ENCODE assay signal across 9 cellular contexts in the genomic region with DNA sequence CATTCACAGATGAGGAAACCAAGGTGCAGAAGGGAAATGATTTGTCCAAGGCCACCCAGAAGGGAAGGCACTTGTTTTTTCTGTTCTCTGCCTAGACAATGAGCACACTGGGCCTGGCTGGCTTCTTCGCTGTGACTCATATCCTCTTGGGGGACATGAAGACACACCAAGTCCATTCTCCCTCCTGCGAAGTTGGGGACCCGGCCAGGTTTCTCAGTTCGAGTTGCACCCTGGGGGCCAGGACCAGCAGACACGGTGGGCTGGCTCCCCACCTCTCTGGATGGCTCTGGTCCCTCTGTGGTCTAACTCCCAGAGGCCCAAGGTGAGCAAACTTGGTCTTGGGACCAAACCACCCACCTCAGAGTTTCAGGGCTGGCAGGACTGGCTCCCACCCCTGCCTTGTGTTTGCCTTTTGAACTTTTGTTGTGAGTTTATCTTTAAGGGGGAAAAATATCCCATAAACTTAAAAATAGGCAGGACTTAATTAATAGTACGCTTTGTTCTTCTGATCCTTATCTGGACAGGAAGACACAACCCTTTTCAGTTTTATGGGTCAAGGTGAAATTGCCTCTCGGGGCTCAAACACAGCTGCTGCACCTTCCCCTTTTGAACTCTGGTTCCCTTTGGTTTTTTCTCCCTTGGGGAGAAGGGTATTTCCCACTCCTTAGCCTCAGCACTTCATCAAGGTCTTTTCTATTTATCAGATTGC. TPM values are rescaled to one million over a fixed set of nuclear protein-coding genes. Genes with fewer than 3 reads are reported as not detected.
DNase-seq lines count a peak whose midpoint lies in the region; ATAC-seq and TF ChIP-seq lines count a peak whose summit lies in the region.
"Had no signal": no experiment of that assay in that cellular context is flagged by ENCODE, and none has a peak within 500 bp of the region (broad histone marks: within the 10 kb centered on the region; RNA-seq: fewer than 3 reads in every experiment).

No MANE protein-coding gene starts in this region.

- H3K27me3 ChIP-seq in IMR-90 (ENCODE audit: control insufficient read depth, insufficient read depth, low read length) (peaks cover 6% of the 10 kb centered on the region), breast epithelium (no peaks in the 10 kb centered on the region)

- no peak overlapping the region for H2BK120ac ChIP-seq in IMR-90 (ENCODE audit: low read depth, low read length)

- POLR2A ChIA-PET in IMR-90 (lab: Charles Lee; ENCODE audit: unreplicated experiment), result no interaction called here

- TF ChIP-seq RAD21 in IMR-90 (IDR thresholded peaks at IDR 0.05; ENCODE audit: low read length), result no peak

- no peak overlapping the region for H3K56ac ChIP-seq in IMR-90 (ENCODE audit: extremely low read depth, insufficient read depth, low read length)

- H3K27ac Mint-ChIP-seq in activated CD8-positive, alpha-beta memory T cell treated with anti-CD3 and anti-CD28 coated beads, Interleukin-2, amount 10 ng/mL, durations not matched to agents 7 days and 5 days, result peak overlapping the region; percentile 85
- no peak overlapping the region for H3K27ac Mint-ChIP-seq in stimulated activated naive CD8-positive, alpha-beta T cell treated with anti-CD3 and anti-CD28 coated beads, Interleukin-15, amount 100 ng/mL, for 72 hours

- no CpG with 5 or more reads among the region's 7 CpGs for WGBS in IMR-90 (ENCODE audit: extremely low coverage in 2 of 2, insufficient read length in 1 of 2), 2 experiments

- ATAC-seq in activated CD8-positive, alpha-beta memory T cell treated with anti-CD3 and anti-CD28 coated beads, Interleukin-2, amount 10 ng/mL, durations not matched to agents 7 days and 5 days, result peak; percentile 87
- ATAC-seq in IMR-90 (ENCODE audit: low read depth), result no peak
- ATAC-seq in stimulated activated naive CD8-positive, alpha-beta T cell treated with anti-CD3 and anti-CD28 coated beads, Interleukin-15, amount 100 ng/mL, for 72 hours, result peak; percentile 73

- TF ChIP-seq POLR2A in IMR-90 (IDR thresholded peaks at IDR 0.05; ENCODE audit: low read depth, low read length), result no peak
- no peak for TF ChIP-seq POLR2A in breast epithelium (IDR thresholded peaks at IDR 0.05)

- in situ Hi-C loops in IMR-90 (cut with MboI; ENCODE audit: low sequenced_read_pairs), result no loop called here

- peak overlapping the region; percentile 29 for H3K4me3 Mint-ChIP-seq in activated CD8-positive, alpha-beta memory T cell treated with anti-CD3 and anti-CD28 coated beads, Interleukin-2, amount 10 ng/mL, durations not matched to agents 7 days and 5 days
- peak overlapping the region in 1 of 2 donors; percentile 31 for H3K4me3 Mint-ChIP-seq in stimulated activated naive CD8-positive, alpha-beta T cell treated with anti-CD3 and anti-CD28 coated beads, Interleukin-15, amount 100 ng/mL, for 72 hours

- no peak overlapping the region for H4K91ac ChIP-seq in IMR-90 (ENCODE audit: insufficient read depth, low read depth, low read length)

- H3K4me3 ChIP-seq in IMR-90 (ENCODE audit: insufficient read depth, low read depth, low read length), result no peak overlapping the region
- H3K4me3 ChIP-seq in breast epithelium, result no peak overlapping the region
- H3K4me3 ChIP-seq: SK-N-MC had no signal

- no peak overlapping the region for H3K27ac ChIP-seq in IMR-90 (ENCODE audit: insufficient read depth, low read length)
- peak overlapping the region; percentile 40 to 70 for H3K27ac ChIP-seq in breast epithelium
- H3K27ac ChIP-seq: SK-N-MC had no signal

- H2BK20ac ChIP-seq in IMR-90 (ENCODE audit: low read depth, low read length), result no peak overlapping the region

- H3K27me3 Mint-ChIP-seq in activated CD8-positive, alpha-beta memory T cell treated with anti-CD3 and anti-CD28 coated beads, Interleukin-2, amount 10 ng/mL, durations not matched to agents 7 days and 5 days, result peaks cover 8% of the 10 kb centered on the region
- H3K27me3 Mint-ChIP-seq in stimulated activated naive CD8-positive, alpha-beta T cell treated with anti-CD3 and anti-CD28 coated beads, Interleukin-15, amount 100 ng/mL, for 72 hours, result peaks cover 6% of the 10 kb centered on the region

- DNase-seq in activated CD8-positive, alpha-beta memory T cell treated with anti-CD3 and anti-CD28 coated beads, Interleukin-2, amount 10 ng/mL, durations not matched to agents 7 days and 5 days, result peak; percentile 72
- DNase-seq in activated CD8-positive, alpha-beta memory T cell treated with anti-CD3 and anti-CD28 coated beads for 24 hours, result no peak
- no peak for DNase-seq in IMR-90
- DNase-seq in breast epithelium (ENCODE audit: low spot score in 2 of 2), result no peak
- DNase-seq in stimulated activated naive CD8-positive, alpha-beta T cell treated with anti-CD3 and anti-CD28 coated beads, Interleukin-15, amount 100 ng/mL, for 72 hours, result peak in 1 of 2 donors; percentile 15
- DNase-seq in NCI-H1105 treated with DMSO at 0.1 percent for 48 hours (lab: John Stamatoyannopoulos, UW), result no peak
- no peak for DNase-seq in GDM1 (lab: John Stamatoyannopoulos, UW)
- no peak for DNase-seq in mesenteric fat pad (ENCODE audit: low spot score)

- no peaks in the 10 kb centered on the region for H3K9me1 ChIP-seq in IMR-90 (ENCODE audit: insufficient read depth, low read length)

- TF ChIP-seq CTCF in IMR-90 (conservative IDR thresholded peaks at IDR 0.05; ENCODE audit: low read depth, low read length) (no peak), breast epithelium (IDR thresholded peaks at IDR 0.05) (no peak)

- H3K9me3 Mint-ChIP-seq in activated CD8-positive, alpha-beta memory T cell treated with anti-CD3 and anti-CD28 coated beads, Interleukin-2, amount 10 ng/mL, durations not matched to agents 7 days and 5 days (ENCODE audit: low read depth), result no peaks in the 10 kb centered on the region
- H3K9me3 Mint-ChIP-seq in stimulated activated naive CD8-positive, alpha-beta T cell treated with anti-CD3 and anti-CD28 coated beads, Interleukin-15, amount 100 ng/mL, for 72 hours, result no peaks in the 10 kb centered on the region

- no peak overlapping the region for H2BK15ac ChIP-seq in IMR-90 (ENCODE audit: low read depth, low read length)

- H4K5ac ChIP-seq in IMR-90 (ENCODE audit: low read depth, low read length), result no peak overlapping the region

- H3K14ac ChIP-seq in IMR-90 (replicated peaks; ENCODE audit: low read depth, low read length), result no peak overlapping the region

- no peaks in the 10 kb centered on the region for H3K4me1 ChIP-seq in IMR-90 (ENCODE audit: control insufficient read depth, insufficient read depth, low read length)
- no peaks in the 10 kb centered on the region for H3K4me1 ChIP-seq in breast epithelium

- H3K4ac ChIP-seq in IMR-90 (ENCODE audit: low read depth, low read length), result no peak overlapping the region

- H3K23ac ChIP-seq in IMR-90 (ENCODE audit: low read depth, low read length), result no peak overlapping the region

- H4K20me1 ChIP-seq in IMR-90 (ENCODE audit: insufficient read depth, low read length), result no peaks in the 10 kb centered on the region

- H3K4me2 ChIP-seq in IMR-90 (ENCODE audit: low read depth, low read length), result no peak overlapping the region

- no peak overlapping the region for H2AK5ac ChIP-seq in IMR-90 (ENCODE audit: low read depth, low read length)

- H3K9ac ChIP-seq in IMR-90 (ENCODE audit: low read depth, low read length), result no peak overlapping the region

- CTCF ChIA-PET in activated CD8-positive, alpha-beta memory T cell treated with anti-CD3 and anti-CD28 coated beads, Interleukin-2, amount 10 ng/mL, durations not matched to agents 7 days and 5 days (lab: Charles Lee), result interaction anchor here (0.8 to 6.1 kb wide), 5 partner anchors 9 to 33 kb away, joined by 3 to 52 read pairs (median 3); partner anchors contain the start of gene MLEC
- CTCF ChIA-PET in IMR-90 (lab: Yijun Ruan, JAX), result no interaction called here

- intact Hi-C loops in IMR-90 (cut with micrococcal nuclease), result no loop called here
- intact Hi-C loops in breast epithelium (cut with DNase I; ENCODE audit: low total_unique reads), result no loop called here

- dilution Hi-C loops in IMR-90 (cut with HindIII; ENCODE audit: low sequenced_read_pairs, unreplicated experiment), result no loop called here

- no peaks in the 10 kb centered on the region for H3K36me3 Mint-ChIP-seq in activated CD8-positive, alpha-beta memory T cell treated with anti-CD3 and anti-CD28 coated beads, Interleukin-2, amount 10 ng/mL, durations not matched to agents 7 days and 5 days

- H3K18ac ChIP-seq in IMR-90 (ENCODE audit: low read depth, low read length), result no peak overlapping the region

- no peaks in the 10 kb centered on the region for H3K79me1 ChIP-seq in IMR-90 (ENCODE audit: low read depth in 1 of 2, low read length in 2 of 2)

- H2BK5ac ChIP-seq in IMR-90 (ENCODE audit: low read depth, low read length, poor library complexity, severe bottlenecking), result no peak overlapping the region

- no peak overlapping the region for H2AK9ac ChIP-seq in IMR-90 (replicated peaks; ENCODE audit: low read depth, low read length, poor library complexity)

- H3K4me1 Mint-ChIP-seq in activated CD8-positive, alpha-beta memory T cell treated with anti-CD3 and anti-CD28 coated beads, Interleukin-2, amount 10 ng/mL, durations not matched to agents 7 days and 5 days, result peaks cover 29% of the 10 kb centered on the region
- peaks cover 12% of the 10 kb centered on the region for H3K4me1 Mint-ChIP-seq in stimulated activated naive CD8-positive, alpha-beta T cell treated with anti-CD3 and anti-CD28 coated beads, Interleukin-15, amount 100 ng/mL, for 72 hours

- no TSS peak for BruUV-seq in IMR-90 (replicated peaks; lab: Mats Ljungman, UMichigan)

- H2AFZ ChIP-seq in IMR-90 (replicated peaks; ENCODE audit: low read length, poor library complexity), result peak overlapping the region; percentile 61

- no peaks in the 10 kb centered on the region for H3K36me3 ChIP-seq in IMR-90 (ENCODE audit: control insufficient read depth, insufficient read depth, low read length)
- no peaks in the 10 kb centered on the region for H3K36me3 ChIP-seq in breast epithelium

- H4K8ac ChIP-seq in IMR-90 (ENCODE audit: low read depth in 2 of 2, low read length in 2 of 2), result no peak overlapping the region

- H3K9me3 ChIP-seq in IMR-90 (ENCODE audit: control insufficient read depth, insufficient read depth, low read length) (no peaks in the 10 kb centered on the region), breast epithelium (no peaks in the 10 kb centered on the region)

RNA-seq across cellular contexts. Expression of gene MLEC, which starts 9.0 kb away (rescaled TPM):
- 10 to 100 TPM; 74.5 to 96.2 TPM for total RNA-seq in activated CD8-positive, alpha-beta memory T cell treated with anti-CD3 and anti-CD28 coated beads, Interleukin-2, amount 10 ng/mL, durations not matched to agents 7 days and 5 days
- total RNA-seq in IMR-90 (2012; rRNA removed), result 117 and 137 TPM in 2 replicates
- polyA plus RNA-seq in IMR-90 (2012; rRNA removed), result 38.6 and 44.1 TPM in 2 replicates
- polyA plus RNA-seq in IMR-90 (2012; cell fraction: cytosol; rRNA removed), result 9.7 and 13.7 TPM in 2 replicates
- polyA plus RNA-seq in IMR-90 (2012; cell fraction: nucleus; rRNA removed; ENCODE audit: low replicate concordance), result 5.0 and 22.7 TPM in 2 replicates
- total RNA-seq in breast epithelium, result 10 to 100 TPM; 67.6 to 75.4 (median 67.8) TPM
- total RNA-seq in mesenteric fat pad, result 154 TPM

RNA-seq across cellular contexts. Expression of gene UNC119B, which starts 32.3 kb away (rescaled TPM):
- total RNA-seq in activated CD8-positive, alpha-beta memory T cell treated with anti-CD3 and anti-CD28 coated beads, Interleukin-2, amount 10 ng/mL, durations not matched to agents 7 days and 5 days, result 10 to 100 TPM; 15.9 to 22.9 TPM
- total RNA-seq in IMR-90 (2012; rRNA removed) (8.4 and 10.3 TPM in 2 replicates), breast epithelium (10 to 100 TPM; 19.2 to 24.0 (median 22.0) TPM), mesenteric fat pad (20.4 TPM)
- polyA plus RNA-seq in IMR-90 (2012; rRNA removed), result 17.8 and 21.6 TPM in 2 replicates
- polyA plus RNA-seq in IMR-90 (2012; cell fraction: cytosol; rRNA removed), result 11.0 and 15.5 TPM in 2 replicates
- polyA plus RNA-seq in IMR-90 (2012; cell fraction: nucleus; rRNA removed; ENCODE audit: low replicate concordance), result 12.2 and 19.9 TPM in 2 replicates

RNA-seq across cellular contexts. Expression of gene CABP1, which starts 37.5 kb away (rescaled TPM):
- not detected for total RNA-seq in activated CD8-positive, alpha-beta memory T cell treated with anti-CD3 and anti-CD28 coated beads, Interleukin-2, amount 10 ng/mL, durations not matched to agents 7 days and 5 days
- 0.54 and 0.83 TPM in 2 replicates for total RNA-seq in IMR-90 (2012; rRNA removed)
- 0.20 and 1.1 TPM in 2 replicates for polyA plus RNA-seq in IMR-90 (2012; rRNA removed)
- polyA plus RNA-seq in IMR-90 (2012; cell fraction: cytosol; rRNA removed), result 0.87 and 0.98 TPM in 2 replicates
- polyA plus RNA-seq in IMR-90 (2012; cell fraction: nucleus; rRNA removed; ENCODE audit: low replicate concordance), result 0.61 and 1.3 TPM in 2 replicates
- total RNA-seq in breast epithelium, result 1 to 10 TPM in 1 of 3 donors, under 1 TPM in 1, not detected in 1; 0.80 to 2.3 TPM
- 5.5 TPM for total RNA-seq in mesenteric fat pad

RNA-seq across cellular contexts. Expression of gene ACADS, which starts 47.7 kb away (rescaled TPM):
- total RNA-seq in activated CD8-positive, alpha-beta memory T cell treated with anti-CD3 and anti-CD28 coated beads, Interleukin-2, amount 10 ng/mL, durations not matched to agents 7 days and 5 days, result 10 to 100 TPM; 14.6 to 17.6 TPM
- 2.9 and 3.1 TPM in 2 replicates for total RNA-seq in IMR-90 (2012; rRNA removed)
- 5.5 and 6.5 TPM in 2 replicates for polyA plus RNA-seq in IMR-90 (2012; rRNA removed)
- polyA plus RNA-seq in IMR-90 (2012; cell fraction: cytosol; rRNA removed), result 3.2 and 7.1 TPM in 2 replicates
- polyA plus RNA-seq in IMR-90 (2012; cell fraction: nucleus; rRNA removed; ENCODE audit: low replicate concordance), result 16.8 and 39.0 TPM in 2 replicates
- 100 to 1,000 TPM in 1 of 3 donors, 10 to 100 TPM in 2; 38.3 to 114 (median 54.3) TPM for total RNA-seq in breast epithelium
- total RNA-seq in mesenteric fat pad, result 66.9 TPM
